ENCODE assay signal across 1 cellular context in the genomic region with DNA sequence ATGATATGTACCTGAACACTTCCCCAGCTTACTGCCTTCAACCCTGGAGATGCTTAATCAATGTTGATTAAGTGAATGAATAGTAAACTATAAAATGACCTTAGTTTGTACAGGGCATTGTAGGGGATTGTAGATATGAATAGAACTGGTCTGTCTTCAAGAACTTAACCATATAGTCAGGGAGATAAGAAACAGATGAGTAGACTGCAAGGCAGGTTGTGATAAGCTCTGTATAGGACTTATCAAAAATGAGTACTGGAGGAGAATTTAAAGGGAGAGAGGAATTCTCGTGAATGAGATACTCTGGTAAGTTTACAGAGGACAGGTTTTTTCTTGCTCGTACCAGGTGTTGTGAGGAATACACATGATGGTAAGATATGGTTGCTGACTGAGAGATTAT.
A peak's percentile ranks its signal among the peaks of the same experiment; 100 is the strongest.
TF ChIP-seq lines count a peak whose summit lies in the region.

No MANE protein-coding gene starts in this region.

TF ChIP-seq in K562, 482 proteins besides CTCF, POLR2A, EP300 and RAD21 (continues in another document):
- TF ChIP-seq POLR2B (IDR thresholded peaks at IDR 0.05; ENCODE audit: low read depth, partially characterized antibody) (no peak), ZNF583 (CRISPR knock-in tag; IDR thresholded peaks at IDR 0.05) (no peak), ZNF507 (tag; conservative IDR thresholded peaks at IDR 0.05) (no peak), DIDO1 (tag; IDR thresholded peaks at IDR 0.05; ENCODE audit: low read depth) (no peak), PML (IDR thresholded peaks at IDR 0.05; ENCODE audit: low read length) (no peak), ZNF707 (CRISPR knock-in tag; conservative IDR thresholded peaks at IDR 0.05) (no peak), JUN (IDR thresholded peaks at IDR 0.05; ENCODE audit: borderline replicate concordance, low read depth, low read length) (no peak), JUN (CRISPR knock-in tag; IDR thresholded peaks at IDR 0.05; ENCODE audit: borderline replicate concordance) (no peak), ELF4 (CRISPR knock-in tag; IDR thresholded peaks at IDR 0.05) (no peak), ETS2 (tag; IDR thresholded peaks at IDR 0.05; ENCODE audit: borderline replicate concordance, poor library complexity, severe bottlenecking) (no peak), MEF2A (IDR thresholded peaks at IDR 0.05; ENCODE audit: control insufficient read depth, low read depth, low read length) (no peak), ZNF121 (CRISPR knock-in tag; conservative IDR thresholded peaks at IDR 0.05) (no peak), FOSL1 (tag; conservative IDR thresholded peaks at IDR 0.05) (peak; percentile 83), ZNF695 (CRISPR knock-in tag; IDR thresholded peaks at IDR 0.05) (no peak), ZNF263 (CRISPR knock-in tag; IDR thresholded peaks at IDR 0.05; ENCODE audit: borderline replicate concordance) (no peak), BCOR (IDR thresholded peaks at IDR 0.05) (no peak), TEAD4 (IDR thresholded peaks at IDR 0.05; ENCODE audit: low read length) (peak; percentile 67), TEAD4 (CRISPR knock-in tag; IDR thresholded peaks at IDR 0.05; ENCODE audit: borderline replicate concordance) (no peak), DPF2 (IDR thresholded peaks at IDR 0.05) (peak; percentile 56; the same call in 1 of the 2 replicates), SMARCA4 (IDR thresholded peaks at IDR 0.05) (peak; percentile 59; the same call in 1 of the 2 replicates), TEAD1 (CRISPR knock-in tag; IDR thresholded peaks at IDR 0.05) (no peak), PHF8 (IDR thresholded peaks at IDR 0.05; ENCODE audit: borderline replicate concordance, low read length) (no peak), TRIM24 (IDR thresholded peaks at IDR 0.05) (no peak), RCOR1 (IDR thresholded peaks at IDR 0.05; ENCODE audit: borderline replicate concordance in 1 of 2, low read depth in 2 of 2, low read length in 2 of 2) (0 out of 4 replicates have a peak, but pooled peaks of 1 of the 2 experiments have one; percentile 34), GATA2 (CRISPR knock-in tag; IDR thresholded peaks at IDR 0.05) (0 out of 2 replicates have a peak, but pooled peaks have one; percentile 20), TAL1 (IDR thresholded peaks at IDR 0.05) (peak; percentile 55), ZNF165 (CRISPR knock-in tag; IDR thresholded peaks at IDR 0.05; ENCODE audit: borderline replicate concordance) (no peak), FIP1L1 (IDR thresholded peaks at IDR 0.05; ENCODE audit: low read depth, low read length, poor library complexity, severe bottlenecking) (no peak), ZNF224 (CRISPR knock-in tag; IDR thresholded peaks at IDR 0.05) (no peak), TCF3 (CRISPR knock-in tag; IDR thresholded peaks at IDR 0.05) (peak; percentile 62), MCM7 (IDR thresholded peaks at IDR 0.05) (no peak), NBN (IDR thresholded peaks at IDR 0.05; ENCODE audit: low read depth) (no peak), PTRF (tag; IDR thresholded peaks at IDR 0.05) (no peak)
- TF ChIP-seq, protein P1, sequence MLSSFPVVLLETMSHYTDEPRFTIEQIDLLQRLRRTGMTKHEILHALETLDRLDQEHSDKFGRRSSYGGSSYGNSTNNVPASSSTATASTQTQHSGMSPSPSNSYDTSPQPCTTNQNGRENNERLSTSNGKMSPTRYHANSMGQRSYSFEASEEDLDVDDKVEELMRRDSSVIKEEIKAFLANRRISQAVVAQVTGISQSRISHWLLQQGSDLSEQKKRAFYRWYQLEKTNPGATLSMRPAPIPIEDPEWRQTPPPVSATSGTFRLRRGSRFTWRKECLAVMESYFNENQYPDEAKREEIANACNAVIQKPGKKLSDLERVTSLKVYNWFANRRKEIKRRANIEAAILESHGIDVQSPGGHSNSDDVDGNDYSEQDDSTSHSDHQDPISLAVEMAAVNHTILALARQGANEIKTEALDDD (IDR thresholded peaks at IDR 0.05), result peak; percentile 86
- TF ChIP-seq, protein P2, sequence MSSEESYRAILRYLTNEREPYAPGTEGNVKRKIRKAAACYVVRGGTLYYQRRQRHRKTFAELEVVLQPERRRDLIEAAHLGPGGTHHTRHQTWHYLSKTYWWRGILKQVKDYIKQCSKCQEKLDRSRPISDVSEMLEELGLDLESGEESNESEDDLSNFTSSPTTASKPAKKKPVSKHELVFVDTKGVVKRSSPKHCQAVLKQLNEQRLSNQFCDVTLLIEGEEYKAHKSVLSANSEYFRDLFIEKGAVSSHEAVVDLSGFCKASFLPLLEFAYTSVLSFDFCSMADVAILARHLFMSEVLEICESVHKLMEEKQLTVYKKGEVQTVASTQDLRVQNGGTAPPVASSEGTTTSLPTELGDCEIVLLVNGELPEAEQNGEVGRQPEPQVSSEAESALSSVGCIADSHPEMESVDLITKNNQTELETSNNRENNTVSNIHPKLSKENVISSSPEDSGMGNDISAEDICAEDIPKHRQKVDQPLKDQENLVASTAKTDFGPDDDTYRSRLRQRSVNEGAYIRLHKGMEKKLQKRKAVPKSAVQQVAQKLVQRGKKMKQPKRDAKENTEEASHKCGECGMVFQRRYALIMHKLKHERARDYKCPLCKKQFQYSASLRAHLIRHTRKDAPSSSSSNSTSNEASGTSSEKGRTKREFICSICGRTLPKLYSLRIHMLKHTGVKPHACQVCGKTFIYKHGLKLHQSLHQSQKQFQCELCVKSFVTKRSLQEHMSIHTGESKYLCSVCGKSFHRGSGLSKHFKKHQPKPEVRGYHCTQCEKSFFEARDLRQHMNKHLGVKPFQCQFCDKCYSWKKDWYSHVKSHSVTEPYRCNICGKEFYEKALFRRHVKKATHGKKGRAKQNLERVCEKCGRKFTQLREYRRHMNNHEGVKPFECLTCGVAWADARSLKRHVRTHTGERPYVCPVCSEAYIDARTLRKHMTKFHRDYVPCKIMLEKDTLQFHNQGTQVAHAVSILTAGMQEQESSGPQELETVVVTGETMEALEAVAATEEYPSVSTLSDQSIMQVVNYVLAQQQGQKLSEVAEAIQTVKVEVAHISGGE (CRISPR knock-in tag; IDR thresholded peaks at IDR 0.05), result peak in 1 of 3 experiments; percentile 31; a peak in 1 of 6 replicates
- TF ChIP-seq, protein P3, sequence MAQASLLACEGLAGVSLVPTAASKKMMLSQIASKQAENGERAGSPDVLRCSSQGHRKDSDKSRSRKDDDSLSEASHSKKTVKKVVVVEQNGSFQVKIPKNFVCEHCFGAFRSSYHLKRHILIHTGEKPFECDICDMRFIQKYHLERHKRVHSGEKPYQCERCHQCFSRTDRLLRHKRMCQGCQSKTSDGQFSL (CRISPR knock-in tag; IDR thresholded peaks at IDR 0.05), result no peak
- TF ChIP-seq, protein P3 (tag; IDR thresholded peaks at IDR 0.05), result no peak
- TF ChIP-seq, protein P4, sequence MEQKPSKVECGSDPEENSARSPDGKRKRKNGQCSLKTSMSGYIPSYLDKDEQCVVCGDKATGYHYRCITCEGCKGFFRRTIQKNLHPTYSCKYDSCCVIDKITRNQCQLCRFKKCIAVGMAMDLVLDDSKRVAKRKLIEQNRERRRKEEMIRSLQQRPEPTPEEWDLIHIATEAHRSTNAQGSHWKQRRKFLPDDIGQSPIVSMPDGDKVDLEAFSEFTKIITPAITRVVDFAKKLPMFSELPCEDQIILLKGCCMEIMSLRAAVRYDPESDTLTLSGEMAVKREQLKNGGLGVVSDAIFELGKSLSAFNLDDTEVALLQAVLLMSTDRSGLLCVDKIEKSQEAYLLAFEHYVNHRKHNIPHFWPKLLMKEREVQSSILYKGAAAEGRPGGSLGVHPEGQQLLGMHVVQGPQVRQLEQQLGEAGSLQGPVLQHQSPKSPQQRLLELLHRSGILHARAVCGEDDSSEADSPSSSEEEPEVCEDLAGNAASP (IDR thresholded peaks at IDR 0.05), result no peak
- TF ChIP-seq, protein P5, sequence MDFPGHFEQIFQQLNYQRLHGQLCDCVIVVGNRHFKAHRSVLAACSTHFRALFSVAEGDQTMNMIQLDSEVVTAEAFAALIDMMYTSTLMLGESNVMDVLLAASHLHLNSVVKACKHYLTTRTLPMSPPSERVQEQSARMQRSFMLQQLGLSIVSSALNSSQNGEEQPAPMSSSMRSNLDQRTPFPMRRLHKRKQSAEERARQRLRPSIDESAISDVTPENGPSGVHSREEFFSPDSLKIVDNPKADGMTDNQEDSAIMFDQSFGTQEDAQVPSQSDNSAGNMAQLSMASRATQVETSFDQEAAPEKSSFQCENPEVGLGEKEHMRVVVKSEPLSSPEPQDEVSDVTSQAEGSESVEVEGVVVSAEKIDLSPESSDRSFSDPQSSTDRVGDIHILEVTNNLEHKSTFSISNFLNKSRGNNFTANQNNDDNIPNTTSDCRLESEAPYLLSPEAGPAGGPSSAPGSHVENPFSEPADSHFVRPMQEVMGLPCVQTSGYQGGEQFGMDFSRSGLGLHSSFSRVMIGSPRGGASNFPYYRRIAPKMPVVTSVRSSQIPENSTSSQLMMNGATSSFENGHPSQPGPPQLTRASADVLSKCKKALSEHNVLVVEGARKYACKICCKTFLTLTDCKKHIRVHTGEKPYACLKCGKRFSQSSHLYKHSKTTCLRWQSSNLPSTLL (IDR thresholded peaks at IDR 0.05), result no peak
- TF ChIP-seq, protein P6, sequence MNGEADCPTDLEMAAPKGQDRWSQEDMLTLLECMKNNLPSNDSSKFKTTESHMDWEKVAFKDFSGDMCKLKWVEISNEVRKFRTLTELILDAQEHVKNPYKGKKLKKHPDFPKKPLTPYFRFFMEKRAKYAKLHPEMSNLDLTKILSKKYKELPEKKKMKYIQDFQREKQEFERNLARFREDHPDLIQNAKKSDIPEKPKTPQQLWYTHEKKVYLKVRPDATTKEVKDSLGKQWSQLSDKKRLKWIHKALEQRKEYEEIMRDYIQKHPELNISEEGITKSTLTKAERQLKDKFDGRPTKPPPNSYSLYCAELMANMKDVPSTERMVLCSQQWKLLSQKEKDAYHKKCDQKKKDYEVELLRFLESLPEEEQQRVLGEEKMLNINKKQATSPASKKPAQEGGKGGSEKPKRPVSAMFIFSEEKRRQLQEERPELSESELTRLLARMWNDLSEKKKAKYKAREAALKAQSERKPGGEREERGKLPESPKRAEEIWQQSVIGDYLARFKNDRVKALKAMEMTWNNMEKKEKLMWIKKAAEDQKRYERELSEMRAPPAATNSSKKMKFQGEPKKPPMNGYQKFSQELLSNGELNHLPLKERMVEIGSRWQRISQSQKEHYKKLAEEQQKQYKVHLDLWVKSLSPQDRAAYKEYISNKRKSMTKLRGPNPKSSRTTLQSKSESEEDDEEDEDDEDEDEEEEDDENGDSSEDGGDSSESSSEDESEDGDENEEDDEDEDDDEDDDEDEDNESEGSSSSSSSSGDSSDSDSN (IDR thresholded peaks at IDR 0.05; ENCODE audit: borderline replicate concordance in 1 of 2, low read depth in 2 of 2, low read length in 2 of 2), result 0 out of 4 replicates have a peak, but pooled peaks of 1 of the 2 experiments have one; percentile 11
- TF ChIP-seq, protein P7, sequence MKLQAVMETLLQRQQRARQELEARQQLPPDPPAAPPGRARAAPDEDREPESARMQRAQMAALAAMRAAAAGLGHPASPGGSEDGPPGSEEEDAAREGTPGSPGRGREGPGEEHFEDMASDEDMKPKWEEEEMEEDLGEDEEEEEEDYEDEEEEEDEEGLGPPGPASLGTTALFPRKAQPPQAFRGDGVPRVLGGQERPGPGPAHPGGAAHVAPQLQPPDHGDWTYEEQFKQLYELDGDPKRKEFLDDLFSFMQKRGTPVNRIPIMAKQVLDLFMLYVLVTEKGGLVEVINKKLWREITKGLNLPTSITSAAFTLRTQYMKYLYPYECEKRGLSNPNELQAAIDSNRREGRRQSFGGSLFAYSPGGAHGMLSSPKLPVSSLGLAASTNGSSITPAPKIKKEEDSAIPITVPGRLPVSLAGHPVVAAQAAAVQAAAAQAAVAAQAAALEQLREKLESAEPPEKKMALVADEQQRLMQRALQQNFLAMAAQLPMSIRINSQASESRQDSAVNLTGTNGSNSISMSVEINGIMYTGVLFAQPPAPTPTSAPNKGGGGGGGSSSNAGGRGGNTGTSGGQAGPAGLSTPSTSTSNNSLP (IDR thresholded peaks at IDR 0.05; ENCODE audit: borderline replicate concordance, low read depth, low read length), result peak; percentile 79; the same call in 1 of the 2 replicates
- TF ChIP-seq, protein P8, sequence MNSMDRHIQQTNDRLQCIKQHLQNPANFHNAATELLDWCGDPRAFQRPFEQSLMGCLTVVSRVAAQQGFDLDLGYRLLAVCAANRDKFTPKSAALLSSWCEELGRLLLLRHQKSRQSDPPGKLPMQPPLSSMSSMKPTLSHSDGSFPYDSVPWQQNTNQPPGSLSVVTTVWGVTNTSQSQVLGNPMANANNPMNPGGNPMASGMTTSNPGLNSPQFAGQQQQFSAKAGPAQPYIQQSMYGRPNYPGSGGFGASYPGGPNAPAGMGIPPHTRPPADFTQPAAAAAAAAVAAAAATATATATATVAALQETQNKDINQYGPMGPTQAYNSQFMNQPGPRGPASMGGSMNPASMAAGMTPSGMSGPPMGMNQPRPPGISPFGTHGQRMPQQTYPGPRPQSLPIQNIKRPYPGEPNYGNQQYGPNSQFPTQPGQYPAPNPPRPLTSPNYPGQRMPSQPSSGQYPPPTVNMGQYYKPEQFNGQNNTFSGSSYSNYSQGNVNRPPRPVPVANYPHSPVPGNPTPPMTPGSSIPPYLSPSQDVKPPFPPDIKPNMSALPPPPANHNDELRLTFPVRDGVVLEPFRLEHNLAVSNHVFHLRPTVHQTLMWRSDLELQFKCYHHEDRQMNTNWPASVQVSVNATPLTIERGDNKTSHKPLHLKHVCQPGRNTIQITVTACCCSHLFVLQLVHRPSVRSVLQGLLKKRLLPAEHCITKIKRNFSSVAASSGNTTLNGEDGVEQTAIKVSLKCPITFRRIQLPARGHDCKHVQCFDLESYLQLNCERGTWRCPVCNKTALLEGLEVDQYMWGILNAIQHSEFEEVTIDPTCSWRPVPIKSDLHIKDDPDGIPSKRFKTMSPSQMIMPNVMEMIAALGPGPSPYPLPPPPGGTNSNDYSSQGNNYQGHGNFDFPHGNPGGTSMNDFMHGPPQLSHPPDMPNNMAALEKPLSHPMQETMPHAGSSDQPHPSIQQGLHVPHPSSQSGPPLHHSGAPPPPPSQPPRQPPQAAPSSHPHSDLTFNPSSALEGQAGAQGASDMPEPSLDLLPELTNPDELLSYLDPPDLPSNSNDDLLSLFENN (IDR thresholded peaks at IDR 0.05; ENCODE audit: low read depth in 2 of 2, low read length in 2 of 2), result no peak
- TF ChIP-seq, protein P9, sequence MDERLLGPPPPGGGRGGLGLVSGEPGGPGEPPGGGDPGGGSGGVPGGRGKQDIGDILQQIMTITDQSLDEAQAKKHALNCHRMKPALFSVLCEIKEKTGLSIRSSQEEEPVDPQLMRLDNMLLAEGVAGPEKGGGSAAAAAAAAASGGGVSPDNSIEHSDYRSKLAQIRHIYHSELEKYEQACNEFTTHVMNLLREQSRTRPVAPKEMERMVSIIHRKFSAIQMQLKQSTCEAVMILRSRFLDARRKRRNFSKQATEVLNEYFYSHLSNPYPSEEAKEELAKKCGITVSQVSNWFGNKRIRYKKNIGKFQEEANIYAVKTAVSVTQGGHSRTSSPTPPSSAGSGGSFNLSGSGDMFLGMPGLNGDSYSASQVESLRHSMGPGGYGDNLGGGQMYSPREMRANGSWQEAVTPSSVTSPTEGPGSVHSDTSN (CRISPR knock-in tag; IDR thresholded peaks at IDR 0.05; ENCODE audit: low read depth), result no peak
- TF ChIP-seq, protein P9 (tag; conservative IDR thresholded peaks at IDR 0.05; ENCODE audit: low read depth), result no peak
